In genomic region chr1:66924756-66925557, GRCh38 we compare ENCODE assay signal across 8 cellular contexts. TPM values are rescaled to one million over a fixed set of nuclear protein-coding genes. Genes with fewer than 3 reads are reported as not detected.
DNase-seq lines count a peak whose midpoint lies in the region; ATAC-seq and FAIRE-seq lines count a peak whose summit lies in the region.

A gene with protein sequence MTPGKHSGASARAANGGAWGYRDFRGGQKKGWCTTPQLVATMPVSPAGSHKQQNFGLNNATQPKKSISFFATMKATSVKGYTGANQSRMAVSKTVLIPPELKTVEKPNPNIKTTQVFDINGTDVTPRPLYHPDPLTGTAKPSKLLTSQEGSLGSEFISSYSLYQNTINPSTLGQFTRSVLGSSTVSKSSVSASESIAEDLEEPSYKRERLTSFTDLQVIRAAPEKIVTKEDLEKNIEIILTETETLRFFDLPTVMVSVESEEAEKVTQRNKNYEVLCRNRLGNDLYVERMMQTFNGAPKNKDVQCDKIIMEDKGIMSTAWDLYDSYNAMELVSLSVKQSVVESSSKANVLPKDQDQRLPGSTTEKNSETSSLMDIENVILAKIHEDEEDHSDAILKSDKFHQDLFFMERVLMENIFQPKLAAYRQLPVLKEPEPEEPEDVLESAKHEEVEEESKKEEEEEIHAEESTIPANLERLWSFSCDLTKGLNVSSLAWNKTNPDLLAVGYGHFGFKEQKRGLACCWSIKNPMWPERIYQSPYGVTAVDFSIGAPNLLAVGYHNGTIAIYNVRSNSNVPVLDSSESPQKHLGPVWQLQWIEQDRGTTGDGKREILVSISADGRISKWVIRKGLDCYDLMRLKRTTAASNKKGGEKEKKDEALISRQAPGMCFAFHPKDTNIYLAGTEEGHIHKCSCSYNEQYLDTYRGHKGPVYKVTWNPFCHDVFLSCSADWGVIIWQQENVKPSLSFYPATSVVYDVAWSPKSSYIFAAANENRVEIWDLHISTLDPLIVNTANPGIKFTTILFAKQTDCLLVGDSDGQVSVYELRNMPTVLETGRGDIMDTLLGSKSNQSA (minus strand): TSS chr1:66924856. CDS start chr1:66924831, 25 bp downstream.
Gene MIER1, plus strand, starts transcription at chr1:66924990. Its CDS starts 39 bp downstream, at chr1:66925029.

- H3K36me3 Mint-ChIP-seq in activated CD8-positive, alpha-beta memory T cell treated with anti-CD3 and anti-CD28 coated beads, Interleukin-2, amount 10 ng/mL, durations not matched to agents 7 days and 5 days = peaks cover 8% of the 10 kb centered on the region
- H3K36me3 Mint-ChIP-seq in effector memory CD8-positive, alpha-beta T cell (ENCODE audit: insufficient read depth) = peaks cover 24% of the 10 kb centered on the region
- H3K36me3 Mint-ChIP-seq in memory B cell = peaks cover 2% of the 10 kb centered on the region

- peak within 1 kb of the TSS; percentile 97 for H3K4me3 Mint-ChIP-seq in activated CD8-positive, alpha-beta memory T cell treated with anti-CD3 and anti-CD28 coated beads, Interleukin-2, amount 10 ng/mL, durations not matched to agents 7 days and 5 days
- peak within 1 kb of the TSS; percentile 97 to 98 for H3K4me3 Mint-ChIP-seq in effector memory CD8-positive, alpha-beta T cell
- H3K4me3 Mint-ChIP-seq in memory B cell = peak within 1 kb of the TSS; percentile 99

- peaks cover 44% of the 10 kb centered on the region for H3K4me1 Mint-ChIP-seq in activated CD8-positive, alpha-beta memory T cell treated with anti-CD3 and anti-CD28 coated beads, Interleukin-2, amount 10 ng/mL, durations not matched to agents 7 days and 5 days
- peaks cover 24 to 38% of the 10 kb centered on the region in 2 donors for H3K4me1 Mint-ChIP-seq in effector memory CD8-positive, alpha-beta T cell (ENCODE audit: low read depth in 2 of 2)
- H3K4me1 Mint-ChIP-seq in memory B cell = peaks cover 18% of the 10 kb centered on the region

- ATAC-seq in GM21381 (IDR thresholded peaks at IDR 0.05; ENCODE audit: unreplicated experiment) = peak; percentile 92
- peak; percentile 95 for ATAC-seq in activated CD8-positive, alpha-beta memory T cell treated with anti-CD3 and anti-CD28 coated beads, Interleukin-2, amount 10 ng/mL, durations not matched to agents 7 days and 5 days
- peak; percentile 92 for ATAC-seq in effector memory CD8-positive, alpha-beta T cell (replicated peaks)
- ATAC-seq in memory B cell (ENCODE audit: low read depth) = peak; percentile 92

- CTCF ChIA-PET in activated CD8-positive, alpha-beta memory T cell treated with anti-CD3 and anti-CD28 coated beads, Interleukin-2, amount 10 ng/mL, durations not matched to agents 7 days and 5 days (lab: Charles Lee) = interaction anchor here (1.2 to 2.0 kb wide), 11 partner anchors 9 to 503 kb away, joined by 3 to 14 read pairs (median 3); no protein-coding TSS in a partner anchor

- FAIRE-seq in HTR-8/SVneo (lab: Jason Lieb, UNC) = peak; percentile 98

- no peaks in the 10 kb centered on the region for H3K9me3 Mint-ChIP-seq in activated CD8-positive, alpha-beta memory T cell treated with anti-CD3 and anti-CD28 coated beads, Interleukin-2, amount 10 ng/mL, durations not matched to agents 7 days and 5 days (ENCODE audit: low read depth)
- H3K9me3 Mint-ChIP-seq in effector memory CD8-positive, alpha-beta T cell = no peaks in the 10 kb centered on the region
- no peaks in the 10 kb centered on the region for H3K9me3 Mint-ChIP-seq in memory B cell

- H3K27me3 Mint-ChIP-seq in activated CD8-positive, alpha-beta memory T cell treated with anti-CD3 and anti-CD28 coated beads, Interleukin-2, amount 10 ng/mL, durations not matched to agents 7 days and 5 days = no peaks in the 10 kb centered on the region
- H3K27me3 Mint-ChIP-seq in effector memory CD8-positive, alpha-beta T cell = no peaks in the 10 kb centered on the region
- no peaks in the 10 kb centered on the region for H3K27me3 Mint-ChIP-seq in memory B cell

- in situ Hi-C loops in Caki2 (cut with HindIII; ENCODE audit: low pct_unique_long_range_greater_than_20kb, low sequenced_read_pairs) = no loop called here

- peak; percentile 100 for DNase-seq in Caki2 (ENCODE audit: low read depth)
- peak; percentile 92 for DNase-seq in HTR-8/SVneo (ENCODE audit: insufficient read length, low spot score)
- DNase-seq in NOMO-1 treated with DMSO at 0.1 percent for 48 hours (lab: John Stamatoyannopoulos, UW; ENCODE audit: unreplicated experiment) = peak; percentile 97
- DNase-seq in activated CD8-positive, alpha-beta memory T cell treated with anti-CD3 and anti-CD28 coated beads, Interleukin-2, amount 10 ng/mL, durations not matched to agents 7 days and 5 days = peak; percentile 99
- peak; percentile 97 to 98 (median 97) for DNase-seq in effector memory CD8-positive, alpha-beta T cell
- DNase-seq in memory B cell (ENCODE audit: low spot score in 2 of 2) = peak; percentile 95 to 97
- DNase-seq in stimulated activated CD8-positive, alpha-beta memory T cell treated with anti-CD3 and anti-CD28 coated beads, Interleukin-12 subunit alpha, Interleukin-12 subunit beta, amount 100 ng/mL, for 1 hour (ENCODE audit: low read depth) = peak; percentile 92

- H3K27ac Mint-ChIP-seq in activated CD8-positive, alpha-beta memory T cell treated with anti-CD3 and anti-CD28 coated beads, Interleukin-2, amount 10 ng/mL, durations not matched to agents 7 days and 5 days = peak within 1 kb of the TSS; percentile 95
- H3K27ac Mint-ChIP-seq in effector memory CD8-positive, alpha-beta T cell = peak within 1 kb of the TSS; percentile 98 to 99
- H3K27ac Mint-ChIP-seq in memory B cell = peak within 1 kb of the TSS; percentile 97

RNA-seq across cellular contexts. Expression of the first gene that starts in this region (rescaled TPM):
- 6.5 and 10.5 TPM in 2 replicates for total RNA-seq in Caki2 (2014; rRNA removed; shearing (Covaris generic); ENCODE audit: low replicate concordance)
- 1 to 10 TPM in 1 of 2 experiments, under 1 TPM in 1; 0.80 to 3.7 TPM for total RNA-seq in activated CD8-positive, alpha-beta memory T cell treated with anti-CD3 and anti-CD28 coated beads, Interleukin-2, amount 10 ng/mL, durations not matched to agents 7 days and 5 days

RNA-seq across cellular contexts. Expression of gene MIER1, which starts in this region (rescaled TPM):
- 9.0 and 11.1 TPM in 2 replicates for total RNA-seq in Caki2 (2014; rRNA removed; shearing (Covaris generic); ENCODE audit: low replicate concordance)
- 10 to 100 TPM; 51.3 to 51.5 TPM for total RNA-seq in activated CD8-positive, alpha-beta memory T cell treated with anti-CD3 and anti-CD28 coated beads, Interleukin-2, amount 10 ng/mL, durations not matched to agents 7 days and 5 days

Comparison
In these comparisons a context has a peak if more than half of its experiments do, and no peak if none do; other contexts are left out.
1. Peak in every context shown above with its lines: DNase-seq and ATAC-seq.